ENCODE assay signal across 10 cellular contexts in the genomic region with DNA sequence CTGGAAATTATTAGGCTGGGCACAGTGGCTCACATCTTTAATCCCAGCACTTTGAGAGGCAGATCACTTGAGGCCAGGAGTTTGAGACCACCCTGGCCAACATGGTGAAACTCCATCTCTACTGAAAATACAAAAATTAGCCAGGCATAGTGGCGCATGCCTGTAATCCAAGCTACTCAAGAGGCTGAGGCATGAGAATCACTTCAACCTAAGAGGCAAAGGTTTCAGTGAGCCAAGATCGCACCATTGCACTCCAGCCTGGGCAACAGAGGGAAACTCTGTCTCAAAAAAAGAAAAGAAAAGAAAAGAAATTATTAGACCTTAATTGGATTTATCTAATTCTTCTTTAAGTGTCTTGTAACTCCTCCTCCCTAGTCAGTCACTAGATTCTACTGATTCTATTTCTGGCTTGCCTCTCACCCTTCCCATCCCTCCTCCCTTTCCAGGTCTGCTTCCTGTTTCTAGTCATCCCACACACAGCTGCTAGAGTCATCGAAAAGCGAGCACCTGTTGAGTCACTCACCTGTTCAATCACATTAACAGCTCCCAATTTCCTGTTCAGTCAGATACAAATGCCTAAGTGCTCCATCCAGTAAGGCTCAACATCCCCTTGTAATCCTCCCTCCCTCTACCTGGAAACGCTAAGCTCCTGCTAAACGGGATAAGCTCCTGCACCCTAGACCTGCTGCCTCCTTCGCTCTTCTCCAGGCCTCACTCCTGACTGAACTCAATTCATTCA. TPM values are rescaled to one million over a fixed set of nuclear protein-coding genes. Genes with fewer than 3 reads are reported as not detected.
DNase-seq lines count a peak whose midpoint lies in the region; ATAC-seq and TF ChIP-seq lines count a peak whose summit lies in the region.
"Had no signal": no experiment of that assay in that cellular context is flagged by ENCODE, and none has a peak within 500 bp of the region (broad histone marks: within the 10 kb centered on the region; RNA-seq: fewer than 3 reads in every experiment).

No MANE protein-coding gene starts in this region.

- no peaks in the 10 kb centered on the region for H3K27me3 Mint-ChIP-seq in T-cell

- H3K27ac ChIP-seq in KOPT-K1 (ENCODE audit: low read depth, low read length, poor library complexity, severe bottlenecking) (peak overlapping the region; percentile 36), left lung (peak overlapping the region; percentile 23 to 37)
- H3K27ac ChIP-seq: cardiac muscle cell had no signal

- peak overlapping the region in 1 of 3 donors; percentile 33 for H3K4me3 Mint-ChIP-seq in T-cell

- H3K36me3 Mint-ChIP-seq in T-cell = peaks cover 59% of the 10 kb centered on the region

- H3K36me3 ChIP-seq in KOPT-K1 (ENCODE audit: insufficient read depth, low read length) (peaks cover 23% of the 10 kb centered on the region), left lung (peaks cover 0 to 25% of the 10 kb centered on the region in 2 donors)
- H3K36me3 ChIP-seq: cardiac muscle cell had no signal

- no peaks in the 10 kb centered on the region for H3K9me3 ChIP-seq in KOPT-K1 (ENCODE audit: insufficient read depth, low read length, poor library complexity, severe bottlenecking)
- no peaks in the 10 kb centered on the region for H3K9me3 ChIP-seq in left lung

- peak; percentile 11 for DNase-seq in COR-L47 (lab: John Stamatoyannopoulos, UW)
- no peak for DNase-seq in T-cell
- DNase-seq in left lung = no peak
- no peak for DNase-seq in activated effector memory CD4-positive, alpha-beta T cell treated with anti-CD3 and anti-CD28 coated beads, Interleukin-2, amount 50 U/mL, for 16 hours
- DNase-seq: EL had no signal

- peak overlapping the region; percentile 56 to 74 for H3K27ac Mint-ChIP-seq in T-cell

- no peaks in the 10 kb centered on the region for H3K9me3 Mint-ChIP-seq in T-cell

- no peaks in the 10 kb centered on the region for H3K27me3 ChIP-seq in left lung
- H3K27me3 ChIP-seq: cardiac muscle cell had no signal

- intact Hi-C loops in left lung (cut with DNase I) = no loop called here

- H3K4me3 ChIP-seq in left lung = no peak overlapping the region
- H3K4me3 ChIP-seq: cardiac muscle cell had no signal

- TF ChIP-seq CTCF in left lung (IDR thresholded peaks at IDR 0.05) = no peak

- ATAC-seq in T-cell (replicated peaks in 1 of 4) = no peak
- peak; percentile 83 for ATAC-seq in left lung
- ATAC-seq in GM18502 (IDR thresholded peaks at IDR 0.05; ENCODE audit: poor library complexity, unreplicated experiment) = no peak
- ATAC-seq in GM19397 (IDR thresholded peaks at IDR 0.05; ENCODE audit: unreplicated experiment) = no peak
- ATAC-seq in GM19351 (IDR thresholded peaks at IDR 0.05; ENCODE audit: unreplicated experiment) = no peak

- POLR2A ChIA-PET in T-cell (lab: Charles Lee) = interaction anchor here (0.6 kb wide), 2 partner anchors 34 to 39 kb away, joined by 6 to 7 read pairs; no protein-coding TSS in a partner anchor

- CTCF ChIA-PET in T-cell (lab: Charles Lee) = interaction anchor here in 1 of 2 donors (1.3 kb wide), 1 partner anchor 148 kb away, joined by 4 read pairs; no protein-coding TSS in a partner anchor

- peaks cover 60 to 87% (median 73%) of the 10 kb centered on the region in 3 donors for H3K4me1 Mint-ChIP-seq in T-cell

- H3K4me1 ChIP-seq in left lung = peaks cover 4 to 67% of the 10 kb centered on the region in 2 donors

RNA-seq across cellular contexts. Expression of a gene that starts 34.6 kb away (rescaled TPM):
- 100 to 1,000 TPM in 3 of 5 donors, 10 to 100 TPM in 2; 71.2 to 146 (median 112) TPM for total RNA-seq in T-cell
- total RNA-seq in left lung = 10 to 100 TPM; 39.0 to 45.0 TPM
